2 cellular contexts compared by ENCODE assay signal in the genomic region with DNA sequence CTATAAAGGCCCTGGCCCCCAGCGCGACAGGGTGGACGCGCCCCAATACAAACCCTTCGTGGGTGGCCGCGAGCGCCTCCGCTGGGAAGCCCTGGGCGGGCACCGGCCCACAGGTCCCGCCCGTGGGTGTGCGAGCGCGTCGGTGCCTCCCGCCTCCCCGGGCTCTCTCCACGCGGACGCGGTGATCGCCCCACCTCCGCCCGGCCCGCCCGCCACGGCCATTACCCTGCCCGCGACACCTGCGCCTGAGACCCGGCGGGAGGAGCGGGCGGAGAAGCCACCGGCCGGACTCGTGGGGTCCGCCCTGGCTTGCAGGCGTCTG.
TF ChIP-seq lines count a peak whose summit lies in the region.

No MANE protein-coding gene starts in this region.

TF ChIP-seq in IMR-90, 13 proteins besides CTCF, POLR2A, EP300 and RAD21 (continued from another document):
- TF ChIP-seq RFX5 (IDR thresholded peaks at IDR 0.05; ENCODE audit: low read depth, low read length) (no peak), NFE2L2 (IDR thresholded peaks at IDR 0.05; ENCODE audit: low read depth, low read length) (no peak), CEBPB (IDR thresholded peaks at IDR 0.05; ENCODE audit: low read depth, low read length) (no peak), RCOR1 (IDR thresholded peaks at IDR 0.05; ENCODE audit: insufficient replicate concordance, low read length) (no peak)
- TF ChIP-seq, protein P1, sequence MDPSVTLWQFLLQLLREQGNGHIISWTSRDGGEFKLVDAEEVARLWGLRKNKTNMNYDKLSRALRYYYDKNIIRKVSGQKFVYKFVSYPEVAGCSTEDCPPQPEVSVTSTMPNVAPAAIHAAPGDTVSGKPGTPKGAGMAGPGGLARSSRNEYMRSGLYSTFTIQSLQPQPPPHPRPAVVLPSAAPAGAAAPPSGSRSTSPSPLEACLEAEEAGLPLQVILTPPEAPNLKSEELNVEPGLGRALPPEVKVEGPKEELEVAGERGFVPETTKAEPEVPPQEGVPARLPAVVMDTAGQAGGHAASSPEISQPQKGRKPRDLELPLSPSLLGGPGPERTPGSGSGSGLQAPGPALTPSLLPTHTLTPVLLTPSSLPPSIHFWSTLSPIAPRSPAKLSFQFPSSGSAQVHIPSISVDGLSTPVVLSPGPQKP (IDR thresholded peaks at IDR 0.05; ENCODE audit: borderline replicate concordance, low read depth, low read length): no peak
- TF ChIP-seq, protein P2, sequence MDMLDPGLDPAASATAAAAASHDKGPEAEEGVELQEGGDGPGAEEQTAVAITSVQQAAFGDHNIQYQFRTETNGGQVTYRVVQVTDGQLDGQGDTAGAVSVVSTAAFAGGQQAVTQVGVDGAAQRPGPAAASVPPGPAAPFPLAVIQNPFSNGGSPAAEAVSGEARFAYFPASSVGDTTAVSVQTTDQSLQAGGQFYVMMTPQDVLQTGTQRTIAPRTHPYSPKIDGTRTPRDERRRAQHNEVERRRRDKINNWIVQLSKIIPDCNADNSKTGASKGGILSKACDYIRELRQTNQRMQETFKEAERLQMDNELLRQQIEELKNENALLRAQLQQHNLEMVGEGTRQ (IDR thresholded peaks at IDR 0.05; ENCODE audit: low read depth, low read length): no peak

TF ChIP-seq in GM12878, 131 proteins besides CTCF, POLR2A, EP300 and RAD21 (continued from another document):
- TF ChIP-seq NRF1 (conservative IDR thresholded peaks at IDR 0.05; ENCODE audit: low read depth, low read length): no peak
- TF ChIP-seq IKZF2 (IDR thresholded peaks at IDR 0.05): no peak
- TF ChIP-seq, protein P1 (IDR thresholded peaks at IDR 0.05; ENCODE audit: low read depth, low read length): no peak
- no peak for TF ChIP-seq KDM1A (IDR thresholded peaks at IDR 0.05; ENCODE audit: borderline replicate concordance)
- TF ChIP-seq, protein P3, sequence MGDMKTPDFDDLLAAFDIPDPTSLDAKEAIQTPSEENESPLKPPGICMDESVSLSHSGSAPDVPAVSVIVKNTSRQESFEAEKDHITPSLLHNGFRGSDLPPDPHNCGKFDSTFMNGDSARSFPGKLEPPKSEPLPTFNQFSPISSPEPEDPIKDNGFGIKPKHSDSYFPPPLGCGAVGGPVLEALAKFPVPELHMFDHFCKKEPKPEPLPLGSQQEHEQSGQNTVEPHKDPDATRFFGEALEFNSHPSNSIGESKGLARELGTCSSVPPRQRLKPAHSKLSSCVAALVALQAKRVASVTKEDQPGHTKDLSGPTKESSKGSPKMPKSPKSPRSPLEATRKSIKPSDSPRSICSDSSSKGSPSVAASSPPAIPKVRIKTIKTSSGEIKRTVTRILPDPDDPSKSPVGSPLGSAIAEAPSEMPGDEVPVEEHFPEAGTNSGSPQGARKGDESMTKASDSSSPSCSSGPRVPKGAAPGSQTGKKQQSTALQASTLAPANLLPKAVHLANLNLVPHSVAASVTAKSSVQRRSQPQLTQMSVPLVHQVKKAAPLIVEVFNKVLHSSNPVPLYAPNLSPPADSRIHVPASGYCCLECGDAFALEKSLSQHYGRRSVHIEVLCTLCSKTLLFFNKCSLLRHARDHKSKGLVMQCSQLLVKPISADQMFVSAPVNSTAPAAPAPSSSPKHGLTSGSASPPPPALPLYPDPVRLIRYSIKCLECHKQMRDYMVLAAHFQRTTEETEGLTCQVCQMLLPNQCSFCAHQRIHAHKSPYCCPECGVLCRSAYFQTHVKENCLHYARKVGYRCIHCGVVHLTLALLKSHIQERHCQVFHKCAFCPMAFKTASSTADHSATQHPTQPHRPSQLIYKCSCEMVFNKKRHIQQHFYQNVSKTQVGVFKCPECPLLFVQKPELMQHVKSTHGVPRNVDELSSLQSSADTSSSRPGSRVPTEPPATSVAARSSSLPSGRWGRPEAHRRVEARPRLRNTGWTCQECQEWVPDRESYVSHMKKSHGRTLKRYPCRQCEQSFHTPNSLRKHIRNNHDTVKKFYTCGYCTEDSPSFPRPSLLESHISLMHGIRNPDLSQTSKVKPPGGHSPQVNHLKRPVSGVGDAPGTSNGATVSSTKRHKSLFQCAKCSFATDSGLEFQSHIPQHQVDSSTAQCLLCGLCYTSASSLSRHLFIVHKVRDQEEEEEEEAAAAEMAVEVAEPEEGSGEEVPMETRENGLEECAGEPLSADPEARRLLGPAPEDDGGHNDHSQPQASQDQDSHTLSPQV (IDR thresholded peaks at IDR 0.05): no peak
- no peak for TF ChIP-seq ZNF622 (IDR thresholded peaks at IDR 0.05)
- TF ChIP-seq TAF1 (IDR thresholded peaks at IDR 0.05; ENCODE audit: borderline replicate concordance, low read depth, low read length): no peak
- TF ChIP-seq CHD4 (IDR thresholded peaks at IDR 0.05): no peak
- no peak for TF ChIP-seq TBL1XR1 (IDR thresholded peaks at IDR 0.05; ENCODE audit: low read depth, low read length)
- TF ChIP-seq, protein P4, sequence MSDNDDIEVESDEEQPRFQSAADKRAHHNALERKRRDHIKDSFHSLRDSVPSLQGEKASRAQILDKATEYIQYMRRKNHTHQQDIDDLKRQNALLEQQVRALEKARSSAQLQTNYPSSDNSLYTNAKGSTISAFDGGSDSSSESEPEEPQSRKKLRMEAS (IDR thresholded peaks at IDR 0.05; ENCODE audit: low read depth, low read length): no peak
- no peak for TF ChIP-seq SMARCA5 (IDR thresholded peaks at IDR 0.05)
- no peak for TF ChIP-seq MYB (IDR thresholded peaks at IDR 0.05; ENCODE audit: borderline replicate concordance, low read depth, low read length)
- no peak for TF ChIP-seq ZBED1 (IDR thresholded peaks at IDR 0.05; ENCODE audit: borderline replicate concordance)
- TF ChIP-seq, protein P5, sequence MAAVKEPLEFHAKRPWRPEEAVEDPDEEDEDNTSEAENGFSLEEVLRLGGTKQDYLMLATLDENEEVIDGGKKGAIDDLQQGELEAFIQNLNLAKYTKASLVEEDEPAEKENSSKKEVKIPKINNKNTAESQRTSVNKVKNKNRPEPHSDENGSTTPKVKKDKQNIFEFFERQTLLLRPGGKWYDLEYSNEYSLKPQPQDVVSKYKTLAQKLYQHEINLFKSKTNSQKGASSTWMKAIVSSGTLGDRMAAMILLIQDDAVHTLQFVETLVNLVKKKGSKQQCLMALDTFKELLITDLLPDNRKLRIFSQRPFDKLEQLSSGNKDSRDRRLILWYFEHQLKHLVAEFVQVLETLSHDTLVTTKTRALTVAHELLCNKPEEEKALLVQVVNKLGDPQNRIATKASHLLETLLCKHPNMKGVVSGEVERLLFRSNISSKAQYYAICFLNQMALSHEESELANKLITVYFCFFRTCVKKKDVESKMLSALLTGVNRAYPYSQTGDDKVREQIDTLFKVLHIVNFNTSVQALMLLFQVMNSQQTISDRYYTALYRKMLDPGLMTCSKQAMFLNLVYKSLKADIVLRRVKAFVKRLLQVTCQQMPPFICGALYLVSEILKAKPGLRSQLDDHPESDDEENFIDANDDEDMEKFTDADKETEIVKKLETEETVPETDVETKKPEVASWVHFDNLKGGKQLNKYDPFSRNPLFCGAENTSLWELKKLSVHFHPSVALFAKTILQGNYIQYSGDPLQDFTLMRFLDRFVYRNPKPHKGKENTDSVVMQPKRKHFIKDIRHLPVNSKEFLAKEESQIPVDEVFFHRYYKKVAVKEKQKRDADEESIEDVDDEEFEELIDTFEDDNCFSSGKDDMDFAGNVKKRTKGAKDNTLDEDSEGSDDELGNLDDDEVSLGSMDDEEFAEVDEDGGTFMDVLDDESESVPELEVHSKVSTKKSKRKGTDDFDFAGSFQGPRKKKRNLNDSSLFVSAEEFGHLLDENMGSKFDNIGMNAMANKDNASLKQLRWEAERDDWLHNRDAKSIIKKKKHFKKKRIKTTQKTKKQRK (IDR thresholded peaks at IDR 0.05; ENCODE audit: low read depth, low read length): no peak
